Comparison of ENCODE assay signal across 10 cellular contexts in genomic region chr3:30437172-30437571, GRCh38.
DNase-seq lines count a peak whose midpoint lies in the region; ATAC-seq and TF ChIP-seq lines count a peak whose summit lies in the region.
"Had no signal": no experiment of that assay in that cellular context is flagged by ENCODE, and none has a peak within 500 bp of the region (broad histone marks: within the 10 kb centered on the region; RNA-seq: fewer than 3 reads in every experiment).

No MANE protein-coding gene starts in this region.

- no peak for TF ChIP-seq POLR2A in esophagus muscularis mucosa (IDR thresholded peaks at IDR 0.05; ENCODE audit: low read depth)

- H3K27me3 Mint-ChIP-seq in stimulated activated naive CD8-positive, alpha-beta T cell treated with anti-CD3 and anti-CD28 coated beads, Interleukin-15, amount 100 ng/mL, for 72 hours = no peaks in the 10 kb centered on the region

- peaks cover 34% of the 10 kb centered on the region for H3K4me1 Mint-ChIP-seq in stimulated activated naive CD8-positive, alpha-beta T cell treated with anti-CD3 and anti-CD28 coated beads, Interleukin-15, amount 100 ng/mL, for 72 hours

- WGBS in esophagus muscularis mucosa = 37% methylated on average over 4 of the region's 4 CpGs

- H3K27me3 ChIP-seq in esophagus muscularis mucosa (no peaks in the 10 kb centered on the region), upper lobe of right lung (no peaks in the 10 kb centered on the region)

- H3K9me3 ChIP-seq in esophagus muscularis mucosa (no peaks in the 10 kb centered on the region), upper lobe of right lung (no peaks in the 10 kb centered on the region)
- H3K9me3 ChIP-seq: SK-N-SH had no signal

- no peak overlapping the region for H3K27ac Mint-ChIP-seq in stimulated activated naive CD8-positive, alpha-beta T cell treated with anti-CD3 and anti-CD28 coated beads, Interleukin-15, amount 100 ng/mL, for 72 hours

- peak; percentile 88 for ATAC-seq in upper lobe of right lung
- ATAC-seq in stimulated activated naive CD8-positive, alpha-beta T cell treated with anti-CD3 and anti-CD28 coated beads, Interleukin-15, amount 100 ng/mL, for 72 hours = no peak

- no peak overlapping the region for H3K4me3 Mint-ChIP-seq in stimulated activated naive CD8-positive, alpha-beta T cell treated with anti-CD3 and anti-CD28 coated beads, Interleukin-15, amount 100 ng/mL, for 72 hours

- peaks cover 16 to 64% (median 64%) of the 10 kb centered on the region in 4 donors for H3K4me1 ChIP-seq in esophagus muscularis mucosa
- peaks cover 23% of the 10 kb centered on the region for H3K4me1 ChIP-seq in upper lobe of right lung

- TF ChIP-seq CTCF in esophagus muscularis mucosa (IDR thresholded peaks at IDR 0.05) = peak in 2 of 3 experiments; percentile 14 to 23
- no peak for TF ChIP-seq CTCF in upper lobe of right lung (IDR thresholded peaks at IDR 0.05)

- DNase-seq in NCI-H2171 treated with DMSO at 0.1 percent for 48 hours (lab: John Stamatoyannopoulos, UW) (peak; percentile 34), esophagus muscularis mucosa (ENCODE audit: extremely low spot score) (no peak), myocyte (ENCODE audit: low read depth) (peak; percentile 82), upper lobe of right lung (peak; percentile 43), activated gamma-delta T cell (lab: John Stamatoyannopoulos, UW) (no peak), DMS153 (lab: John Stamatoyannopoulos, UW) (no peak)
- no peak for DNase-seq in stimulated activated naive CD8-positive, alpha-beta T cell treated with anti-CD3 and anti-CD28 coated beads, Interleukin-15, amount 100 ng/mL, for 72 hours
- DNase-seq: activated CD8-positive, alpha-beta memory T cell treated with anti-CD3 and anti-CD28 coated beads, Interleukin-2, amount 50 U/mL, for 48 hours; NCI-H1417 treated with DMSO at 0.1 percent for 48 hours; SK-N-SH had no signal

- no peaks in the 10 kb centered on the region for H3K36me3 ChIP-seq in esophagus muscularis mucosa
- H3K36me3 ChIP-seq in upper lobe of right lung = no peaks in the 10 kb centered on the region

- H3K4me3 ChIP-seq in esophagus muscularis mucosa = no peak overlapping the region
- H3K4me3 ChIP-seq in upper lobe of right lung = no peak overlapping the region

- intact Hi-C loops in esophagus muscularis mucosa (cut with DNase I) (loop anchor here (5.0 kb wide), 1 partner anchor 170 kb away; the partner anchor contains the start of gene TGFBR2), upper lobe of right lung (cut with DNase I) (no loop called here)

- peak overlapping the region; percentile 80 to 89 (median 84) for H3K27ac ChIP-seq in esophagus muscularis mucosa (replicated peaks in 1 of 4)
- H3K27ac ChIP-seq in upper lobe of right lung = peak overlapping the region; percentile 21

- peaks cover 6% of the 10 kb centered on the region in 2 donors for H3K9me3 Mint-ChIP-seq in stimulated activated naive CD8-positive, alpha-beta T cell treated with anti-CD3 and anti-CD28 coated beads, Interleukin-15, amount 100 ng/mL, for 72 hours

- no peak for TF ChIP-seq EP300 in esophagus muscularis mucosa (IDR thresholded peaks at IDR 0.05)

Comparison
In these comparisons a context has a peak if more than half of its experiments do, and no peak if none do; other contexts are left out.
1. DNase-seq: peak in NCI-H2171 treated with DMSO at 0.1 percent for 48 hours (single experiment), myocyte (single experiment) and upper lobe of right lung (single experiment); none in esophagus muscularis mucosa (single experiment), activated gamma-delta T cell (single experiment), DMS153 (single experiment) and stimulated activated naive CD8-positive, alpha-beta T cell treated with anti-CD3 and anti-CD28 coated beads, Interleukin-15, amount 100 ng/mL, for 72 hours (0 of 2).